12 cellular contexts compared by ENCODE assay signal in genomic region chr18:56921888-56922480, GRCh38.
DNase-seq lines count a peak whose midpoint lies in the region; ATAC-seq and TF ChIP-seq lines count a peak whose summit lies in the region.
"Had no signal": no experiment of that assay in that cellular context is flagged by ENCODE, and none has a peak within 500 bp of the region (broad histone marks: within the 10 kb centered on the region; RNA-seq: fewer than 3 reads in every experiment).

No MANE protein-coding gene starts in this region.

- no peak overlapping the region for H3K4me3 Mint-ChIP-seq in activated CD8-positive, alpha-beta T cell treated with anti-CD3 and anti-CD28 coated beads, Interleukin-2, amount 10 ng/mL, durations not matched to agents 7 days and 5 days
- H3K4me3 Mint-ChIP-seq: CD4-positive, CD25-positive, alpha-beta regulatory T cell had no signal

- no peak overlapping the region for H3K27ac Mint-ChIP-seq in activated CD8-positive, alpha-beta T cell treated with anti-CD3 and anti-CD28 coated beads, Interleukin-2, amount 10 ng/mL, durations not matched to agents 7 days and 5 days

- no peaks in the 10 kb centered on the region for H4K20me1 ChIP-seq in fibroblast of lung (ENCODE audit: control insufficient read depth, extremely low read depth, insufficient read depth, low read length)

- H3K27me3 ChIP-seq in fibroblast of lung (ENCODE audit: control insufficient read depth, insufficient read depth, low read length), result no peaks in the 10 kb centered on the region
- H3K27me3 ChIP-seq: tibial nerve had no signal

- H3K4me1 ChIP-seq in fibroblast of lung (ENCODE audit: control insufficient read depth, extremely low read depth, insufficient read depth, low read length), result no peaks in the 10 kb centered on the region
- H3K4me1 ChIP-seq: HAP-1 had no signal

- no peaks in the 10 kb centered on the region for H3K9me3 Mint-ChIP-seq in activated CD8-positive, alpha-beta T cell treated with anti-CD3 and anti-CD28 coated beads, Interleukin-2, amount 10 ng/mL, durations not matched to agents 7 days and 5 days (ENCODE audit: insufficient read depth)
- H3K9me3 Mint-ChIP-seq: CD4-positive, CD25-positive, alpha-beta regulatory T cell had no signal

- no peak overlapping the region for H3K9ac ChIP-seq in fibroblast of lung (ENCODE audit: insufficient read depth, low read length)

- no peak overlapping the region for H3K27ac ChIP-seq in fibroblast of lung (ENCODE audit: insufficient read depth, low read length)
- H3K27ac ChIP-seq: tibial nerve had no signal

- ATAC-seq in GM18873 (IDR thresholded peaks at IDR 0.05; ENCODE audit: low FRiP score, unreplicated experiment), result peak; percentile 92
- peak; percentile 91 for ATAC-seq in GM21515 (IDR thresholded peaks at IDR 0.05; ENCODE audit: unreplicated experiment)
- peak; percentile 95 for ATAC-seq in HG03135 (IDR thresholded peaks at IDR 0.05; ENCODE audit: unreplicated experiment)
- no peak for ATAC-seq in GM21526 (IDR thresholded peaks at IDR 0.05; ENCODE audit: low FRiP score, unreplicated experiment)
- no peak for ATAC-seq in activated CD8-positive, alpha-beta T cell treated with anti-CD3 and anti-CD28 coated beads, Interleukin-2, amount 10 ng/mL, durations not matched to agents 7 days and 5 days

- no peak overlapping the region for H3K4me2 ChIP-seq in fibroblast of lung (ENCODE audit: extremely low read depth, insufficient read depth, low read length)

- no peaks in the 10 kb centered on the region for H3K79me2 ChIP-seq in fibroblast of lung (ENCODE audit: control insufficient read depth, insufficient read depth, low read length)

- peaks cover 6% of the 10 kb centered on the region for H3K4me1 Mint-ChIP-seq in activated CD8-positive, alpha-beta T cell treated with anti-CD3 and anti-CD28 coated beads, Interleukin-2, amount 10 ng/mL, durations not matched to agents 7 days and 5 days (ENCODE audit: low read depth)

- TF ChIP-seq CTCF in fibroblast of lung (conservative IDR thresholded peaks at IDR 0.05 in 1 of 2, IDR thresholded peaks at IDR 0.05 in 1 of 2; ENCODE audit: low read depth in 1 of 2, low read length in 2 of 2), result no peak

- POLR2A ChIA-PET in activated CD8-positive, alpha-beta T cell treated with anti-CD3 and anti-CD28 coated beads, Interleukin-2, amount 10 ng/mL, durations not matched to agents 7 days and 5 days (lab: Charles Lee), result no interaction called here

- CTCF ChIA-PET in activated CD8-positive, alpha-beta T cell treated with anti-CD3 and anti-CD28 coated beads, Interleukin-2, amount 10 ng/mL, durations not matched to agents 7 days and 5 days (lab: Charles Lee), result interaction anchor here (0.7 kb wide), 1 partner anchor 30 kb away, joined by 3 read pairs; no protein-coding TSS in a partner anchor

- H3K27me3 Mint-ChIP-seq in activated CD8-positive, alpha-beta T cell treated with anti-CD3 and anti-CD28 coated beads, Interleukin-2, amount 10 ng/mL, durations not matched to agents 7 days and 5 days (ENCODE audit: low read depth), result no peaks in the 10 kb centered on the region
- H3K27me3 Mint-ChIP-seq: CD4-positive, CD25-positive, alpha-beta regulatory T cell had no signal

- no peak overlapping the region for H2AFZ ChIP-seq in fibroblast of lung (ENCODE audit: low read length)

- no peak overlapping the region for H3K4me3 ChIP-seq in fibroblast of lung (replicated peaks in 1 of 4; ENCODE audit: control extremely low read depth in 1 of 4, insufficient read depth in 1 of 4, low read depth in 3 of 4, low read length in 4 of 4)
- H3K4me3 ChIP-seq: HAP-1, tibial nerve had no signal

- DNase-seq in fibroblast of lung (ENCODE audit: low read depth in 2 of 2) (peak; percentile 10 to 48), retina (no peak), SW480 (ENCODE audit: low spot score) (no peak)
- DNase-seq in activated CD8-positive, alpha-beta T cell treated with anti-CD3 and anti-CD28 coated beads, Interleukin-2, amount 10 ng/mL, durations not matched to agents 7 days and 5 days, result no peak
- DNase-seq: activated CD8-positive, alpha-beta memory T cell treated with anti-CD3 and anti-CD28 coated beads, Interleukin-2, amount 50 U/mL, for 48 hours had no signal

- H3K9me3 ChIP-seq in fibroblast of lung (ENCODE audit: control insufficient read depth, insufficient read depth, low read depth, low read length), result no peaks in the 10 kb centered on the region
- H3K9me3 ChIP-seq: HAP-1, tibial nerve had no signal

- no peaks in the 10 kb centered on the region for H3K36me3 Mint-ChIP-seq in activated CD8-positive, alpha-beta T cell treated with anti-CD3 and anti-CD28 coated beads, Interleukin-2, amount 10 ng/mL, durations not matched to agents 7 days and 5 days (ENCODE audit: low read depth)

- no peaks in the 10 kb centered on the region for H3K36me3 ChIP-seq in fibroblast of lung (ENCODE audit: control insufficient read depth, insufficient read depth, low read length)
- H3K36me3 ChIP-seq: HAP-1 had no signal

Comparison
In these comparisons a context has a peak if more than half of its experiments do, and no peak if none do; other contexts are left out.
1. ATAC-seq: peak in GM18873 (single experiment), GM21515 (single experiment) and HG03135 (single experiment); none in GM21526 (single experiment) and activated CD8-positive, alpha-beta T cell treated with anti-CD3 and anti-CD28 coated beads, Interleukin-2, amount 10 ng/mL, durations not matched to agents 7 days and 5 days (single experiment).
2. DNase-seq: peak in fibroblast of lung (2 of 2); none in retina (single experiment), SW480 (single experiment) and activated CD8-positive, alpha-beta T cell treated with anti-CD3 and anti-CD28 coated beads, Interleukin-2, amount 10 ng/mL, durations not matched to agents 7 days and 5 days (single experiment).